Comparison of ENCODE assay signal across 2 cellular contexts in genomic region chr12:111546758-111547383, GRCh38.
TF ChIP-seq lines count a peak whose summit lies in the region.

No MANE protein-coding gene starts in this region.

TF ChIP-seq in IMR-90, 13 proteins besides CTCF, POLR2A, EP300 and RAD21 (continued from another document):
- TF ChIP-seq SMC3 (IDR thresholded peaks at IDR 0.05; ENCODE audit: low read depth, low read length) (no peak), ELK1 (IDR thresholded peaks at IDR 0.05; ENCODE audit: borderline replicate concordance, low read depth, low read length) (no peak), MXI1 (IDR thresholded peaks at IDR 0.05; ENCODE audit: borderline replicate concordance, low read depth, low read length) (no peak), FOS (IDR thresholded peaks at IDR 0.05; ENCODE audit: low read depth, low read length) (no peak), CHD1 (IDR thresholded peaks at IDR 0.05; ENCODE audit: low read depth, low read length) (no peak)
- TF ChIP-seq, protein P1, sequence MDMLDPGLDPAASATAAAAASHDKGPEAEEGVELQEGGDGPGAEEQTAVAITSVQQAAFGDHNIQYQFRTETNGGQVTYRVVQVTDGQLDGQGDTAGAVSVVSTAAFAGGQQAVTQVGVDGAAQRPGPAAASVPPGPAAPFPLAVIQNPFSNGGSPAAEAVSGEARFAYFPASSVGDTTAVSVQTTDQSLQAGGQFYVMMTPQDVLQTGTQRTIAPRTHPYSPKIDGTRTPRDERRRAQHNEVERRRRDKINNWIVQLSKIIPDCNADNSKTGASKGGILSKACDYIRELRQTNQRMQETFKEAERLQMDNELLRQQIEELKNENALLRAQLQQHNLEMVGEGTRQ (IDR thresholded peaks at IDR 0.05; ENCODE audit: low read depth, low read length) = no peak

TF ChIP-seq in HEK293T, 16 proteins besides CTCF, POLR2A, EP300 and RAD21 (continued from another document):
- TF ChIP-seq, protein P2, sequence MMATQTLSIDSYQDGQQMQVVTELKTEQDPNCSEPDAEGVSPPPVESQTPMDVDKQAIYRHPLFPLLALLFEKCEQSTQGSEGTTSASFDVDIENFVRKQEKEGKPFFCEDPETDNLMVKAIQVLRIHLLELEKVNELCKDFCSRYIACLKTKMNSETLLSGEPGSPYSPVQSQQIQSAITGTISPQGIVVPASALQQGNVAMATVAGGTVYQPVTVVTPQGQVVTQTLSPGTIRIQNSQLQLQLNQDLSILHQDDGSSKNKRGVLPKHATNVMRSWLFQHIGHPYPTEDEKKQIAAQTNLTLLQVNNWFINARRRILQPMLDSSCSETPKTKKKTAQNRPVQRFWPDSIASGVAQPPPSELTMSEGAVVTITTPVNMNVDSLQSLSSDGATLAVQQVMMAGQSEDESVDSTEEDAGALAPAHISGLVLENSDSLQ (IDR thresholded peaks at IDR 0.05) = no peak
- TF ChIP-seq FOXM1 (IDR thresholded peaks at IDR 0.05; ENCODE audit: borderline replicate concordance) (no peak), ZNF384 (IDR thresholded peaks at IDR 0.05) (no peak), ELF4 (IDR thresholded peaks at IDR 0.05) (no peak), SP1 (IDR thresholded peaks at IDR 0.05) (no peak), NFRKB (IDR thresholded peaks at IDR 0.05) (no peak), ARNT (IDR thresholded peaks at IDR 0.05) (no peak), L3MBTL2 (conservative IDR thresholded peaks at IDR 0.05) (no peak), FOXK2 (IDR thresholded peaks at IDR 0.05) (no peak), SUZ12 (IDR thresholded peaks at IDR 0.05) (no peak)
TF ChIP-seq in HEK293T: peak in this region for 0.
